ENCODE assay signal across 13 cellular contexts in the genomic region with DNA sequence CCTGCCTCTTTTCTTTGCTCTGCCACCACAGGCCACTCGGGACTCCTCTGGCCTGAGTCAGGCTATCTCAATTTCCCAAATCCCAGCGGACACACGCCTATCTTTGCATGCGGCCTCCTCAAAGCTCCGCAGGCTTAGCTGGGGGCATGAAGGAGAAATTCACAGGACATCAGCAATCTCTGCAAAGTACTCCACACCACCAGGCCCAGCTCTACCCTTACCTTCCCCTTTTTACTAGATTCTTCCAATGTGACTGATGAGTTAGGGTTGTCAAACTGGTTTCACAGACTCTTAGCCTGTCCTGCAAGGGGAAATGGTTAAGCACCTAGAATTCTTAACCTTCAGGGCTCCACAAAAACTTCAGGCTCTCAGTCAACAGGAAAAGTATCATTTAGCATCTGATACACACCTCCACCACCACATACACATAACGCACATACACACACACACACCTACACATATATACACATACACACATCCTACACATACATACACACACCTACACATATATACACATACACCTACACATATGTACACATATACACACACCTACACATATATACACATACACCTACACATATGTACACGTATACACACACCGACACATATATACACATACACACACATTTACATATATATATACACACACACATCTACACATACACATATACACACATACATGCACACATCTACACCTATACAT.
"Had no signal": no experiment of that assay in that cellular context is flagged by ENCODE, and none has a peak within 500 bp of the region (broad histone marks: within the 10 kb centered on the region; RNA-seq: fewer than 3 reads in every experiment).

No MANE protein-coding gene starts in this region.

- H3K9ac ChIP-seq: parathyroid adenoma had no signal

- H3K79me2 ChIP-seq: parathyroid adenoma had no signal

- H3K9me3 Mint-ChIP-seq: activated naive CD8-positive, alpha-beta T cell treated with anti-CD3 and anti-CD28 coated beads for 36 hours; T-helper 2 cell treated with Interferon-gamma antibody and Interleukin-4, amounts not matched to agents 5 μg/mL and 100 μg/mL, for 36 hours had no signal

- H3K4me3 Mint-ChIP-seq: activated naive CD8-positive, alpha-beta T cell treated with anti-CD3 and anti-CD28 coated beads for 36 hours; neural crest cell; T-helper 2 cell treated with Interferon-gamma antibody and Interleukin-4, amounts not matched to agents 5 μg/mL and 100 μg/mL, for 36 hours had no signal

- H3K36me3 Mint-ChIP-seq: activated naive CD8-positive, alpha-beta T cell treated with anti-CD3 and anti-CD28 coated beads for 36 hours had no signal

- H3K27me3 ChIP-seq: stomach had no signal

- H3K27ac Mint-ChIP-seq: activated naive CD8-positive, alpha-beta T cell treated with anti-CD3 and anti-CD28 coated beads for 36 hours; T-helper 2 cell treated with Interferon-gamma antibody and Interleukin-4, amounts not matched to agents 5 μg/mL and 100 μg/mL, for 36 hours had no signal

- H3K4me3 ChIP-seq: left ventricle myocardium inferior, stomach had no signal

- DNase-seq: activated CD4-positive, alpha-beta T cell treated with anti-CD3 and anti-CD28 coated beads, Interleukin-2, amount 50 U/mL, for 48 hours; activated CD4-positive, CD25-positive, alpha-beta regulatory T cell treated with anti-CD3 and anti-CD28 coated beads, Interleukin-2, amount 50 U/mL, for 72 hours; activated gamma-delta T cell treated with Interleukin-2 at 50 U/mL for 16 hours; activated naive CD8-positive, alpha-beta T cell treated with anti-CD3 and anti-CD28 coated beads for 36 hours; activated T-cell treated with anti-CD3 and anti-CD28 coated beads, Interleukin-2, amount 50 U/mL, for 48 hours; anterior cingulate cortex; dermis blood vessel endothelial cell; left ventricle myocardium inferior; stimulated activated CD4-positive, alpha-beta T cell treated with anti-CD3 and anti-CD28 coated beads, Interleukin-4, amount 100 ng/mL, for 4 hours; stomach had no signal

- H2AFZ ChIP-seq: parathyroid adenoma had no signal

- H3K27ac ChIP-seq: left ventricle myocardium inferior, parathyroid adenoma, stomach had no signal

- H3K4me1 ChIP-seq: parathyroid adenoma had no signal

- H3K36me3 ChIP-seq: left ventricle myocardium inferior, stomach had no signal

- H3K9me3 ChIP-seq: left ventricle myocardium inferior, stomach had no signal
